In the genomic region with DNA sequence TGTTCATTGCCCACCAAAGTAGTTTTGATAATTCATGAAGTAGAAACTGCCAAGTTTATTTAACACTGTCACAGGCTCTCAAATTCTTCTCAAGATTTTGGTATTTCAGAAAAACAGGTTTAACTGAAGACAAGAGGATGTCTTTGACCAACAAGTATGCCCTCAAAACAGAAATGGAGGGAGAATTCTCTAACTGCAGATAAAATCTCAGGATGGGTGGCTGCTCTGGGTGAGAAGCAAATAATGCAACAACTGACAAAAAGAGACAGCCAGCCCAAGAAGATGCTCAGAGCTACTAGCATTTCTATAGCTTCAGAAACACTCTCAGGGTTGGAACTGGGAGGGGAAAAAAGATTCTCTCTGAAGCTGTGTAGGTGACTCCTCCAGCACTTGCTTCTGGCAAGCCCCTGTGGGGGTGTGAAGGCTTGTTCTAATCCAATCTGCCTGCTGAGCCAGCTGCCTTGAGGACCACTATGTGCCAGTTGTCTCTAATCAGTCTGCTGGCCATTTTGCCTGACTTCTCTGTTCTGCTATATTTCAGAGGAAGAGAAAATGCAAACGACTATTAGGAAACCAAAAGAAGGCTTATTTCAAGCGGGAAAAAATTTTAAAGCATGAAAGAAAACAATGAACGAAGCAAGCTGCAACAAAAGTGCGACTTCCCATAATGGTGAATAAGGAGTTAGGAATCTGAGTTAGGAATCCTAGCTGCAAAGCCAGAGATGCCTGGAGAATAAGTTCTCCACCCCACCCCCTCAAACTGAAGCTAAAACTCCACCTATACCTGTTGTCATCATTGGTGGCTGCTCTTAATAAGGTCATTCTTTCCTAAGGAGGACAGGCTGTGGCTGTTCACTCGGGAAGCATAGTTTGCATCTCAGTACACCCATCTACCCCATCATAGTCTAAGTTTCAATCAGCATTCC, we compare ENCODE assay signal across 13 cellular contexts.
DNase-seq lines count a peak whose midpoint lies in the region; ATAC-seq and TF ChIP-seq lines count a peak whose summit lies in the region.
"Had no signal": no experiment of that assay in that cellular context is flagged by ENCODE, and none has a peak within 500 bp of the region (broad histone marks: within the 10 kb centered on the region; RNA-seq: fewer than 3 reads in every experiment).

No MANE protein-coding gene starts in this region.

- H3K4me1 ChIP-seq in ACC112 (ENCODE audit: control insufficient read depth, insufficient read depth, low read length, unreplicated experiment) = peaks cover 29% of the 10 kb centered on the region
- peaks cover 37% of the 10 kb centered on the region for H3K4me1 ChIP-seq in Loucy (ENCODE audit: insufficient read depth, low read length, poor library complexity, severe bottlenecking)

- H2AFZ ChIP-seq in ACC112 (ENCODE audit: low read length, unreplicated experiment) (no peak overlapping the region), Loucy (ENCODE audit: low read length) (no peak overlapping the region)

- H3K9ac ChIP-seq in Loucy (ENCODE audit: low read depth, low read length, poor library complexity, severe bottlenecking) = peak overlapping the region; percentile 44
- H3K9ac ChIP-seq: BLaER1 treated with 17β-estradiol and CSF1 and Interleukin-3, amounts not matched to agents 10 nM and 100 nM had no signal

- in situ Hi-C loops in brain microvascular endothelial cell (cut with HindIII; ENCODE audit: low pct_ligation_motif_present, low sequenced_read_pairs) = no loop called here

- peak; percentile 20 for DNase-seq in brain microvascular endothelial cell
- DNase-seq in kidney tubule cell (ENCODE audit: low spot score) = peak; percentile 63
- DNase-seq in activated gamma-delta T cell (lab: John Stamatoyannopoulos, UW) = no peak
- DNase-seq in LoVo (ENCODE audit: low spot score) = no peak
- DNase-seq: effector memory CD8-positive, alpha-beta T cell; lower lobe of right lung; NCI-H446; T-helper 1 cell had no signal

- H3K79me2 ChIP-seq in ACC112 (ENCODE audit: control insufficient read depth, insufficient read depth, low read length, unreplicated experiment) (peaks cover 10% of the 10 kb centered on the region), Loucy (ENCODE audit: insufficient read depth, low read length) (peaks cover 98% of the 10 kb centered on the region)

- no peaks in the 10 kb centered on the region for H3K9me2 ChIP-seq in Loucy (replicated peaks; ENCODE audit: low read depth, low read length)

- ATAC-seq in GM21515 (IDR thresholded peaks at IDR 0.05; ENCODE audit: unreplicated experiment) (no peak), HG02885 (IDR thresholded peaks at IDR 0.05; ENCODE audit: poor library complexity, unreplicated experiment) (no peak)
- ATAC-seq: effector memory CD8-positive, alpha-beta T cell had no signal

- H3K36me3 ChIP-seq in ACC112 (ENCODE audit: insufficient read depth, low read length) = no peaks in the 10 kb centered on the region
- H3K36me3 ChIP-seq in Loucy (ENCODE audit: insufficient read depth, low read length) = peaks cover 21% of the 10 kb centered on the region; the same call in 1 of the 2 replicates
- H3K36me3 ChIP-seq in brain microvascular endothelial cell (replicated peaks) = no peaks in the 10 kb centered on the region
- H3K36me3 ChIP-seq: lower lobe of right lung had no signal

- no peaks in the 10 kb centered on the region for H3F3A ChIP-seq in Loucy (ENCODE audit: low read depth)

- peaks cover 11% of the 10 kb centered on the region for H4K20me1 ChIP-seq in Loucy (ENCODE audit: insufficient read depth, low read length, poor library complexity, severe bottlenecking)

- H3K4me3 ChIP-seq in ACC112 (ENCODE audit: low read depth, low read length) (peak overlapping the region; percentile 19; the same call in 1 of the 2 replicates), Loucy (ENCODE audit: low read length, poor library complexity, severe bottlenecking) (no peak overlapping the region), brain microvascular endothelial cell (ENCODE audit: low read depth, low read length) (no peak overlapping the region)
- H3K4me3 ChIP-seq: BLaER1 treated with 17β-estradiol and CSF1 and Interleukin-3, amounts not matched to agents 10 nM and 100 nM; lower lobe of right lung had no signal

- H3K27ac ChIP-seq in ACC112 (ENCODE audit: low read depth, low read length) (peak overlapping the region; percentile 19), brain microvascular endothelial cell (no peak overlapping the region)
- H3K27ac ChIP-seq: BLaER1 treated with 17β-estradiol and CSF1 and Interleukin-3, amounts not matched to agents 10 nM and 100 nM; lower lobe of right lung had no signal

- TF ChIP-seq CTCF in Loucy (conservative IDR thresholded peaks at IDR 0.05; ENCODE audit: low read length) = no peak
- no peak for TF ChIP-seq CTCF in brain microvascular endothelial cell (IDR thresholded peaks at IDR 0.05; ENCODE audit: low read depth, low read length, missing control alignments)

- peak overlapping the region; percentile 22 for H3K4me2 ChIP-seq in Loucy (ENCODE audit: low read depth, low read length, poor library complexity, severe bottlenecking)
- H3K4me2 ChIP-seq: BLaER1 treated with 17β-estradiol and CSF1 and Interleukin-3, amounts not matched to agents 10 nM and 100 nM had no signal

- H3K9me3 ChIP-seq in Loucy (ENCODE audit: insufficient read depth, low read depth, low read length) = no peaks in the 10 kb centered on the region
- H3K9me3 ChIP-seq: BLaER1 treated with 17β-estradiol and CSF1 and Interleukin-3, amounts not matched to agents 10 nM and 100 nM; lower lobe of right lung had no signal

- H3K27me3 ChIP-seq in ACC112 (ENCODE audit: insufficient read depth, low read length) (no peaks in the 10 kb centered on the region), Loucy (ENCODE audit: insufficient read depth, low read length, poor library complexity, severe bottlenecking) (no peaks in the 10 kb centered on the region), brain microvascular endothelial cell (replicated peaks) (no peaks in the 10 kb centered on the region)
- H3K27me3 ChIP-seq: BLaER1 treated with 17β-estradiol and CSF1 and Interleukin-3, amounts not matched to agents 10 nM and 100 nM had no signal

Comparison
In these comparisons a context has a peak if more than half of its experiments do, and no peak if none do; other contexts are left out.
1. DNase-seq: peak in brain microvascular endothelial cell (single experiment) and kidney tubule cell (single experiment); none in activated gamma-delta T cell (single experiment) and LoVo (single experiment).